Comparison of ENCODE assay signal across 1 cellular context in genomic region chr3:69725994-69726571, GRCh38.
A peak's percentile ranks its signal among the peaks of the same experiment; 100 is the strongest.
TF ChIP-seq lines count a peak whose summit lies in the region.

No MANE protein-coding gene starts in this region.

TF ChIP-seq in K562, 482 proteins besides CTCF, POLR2A, EP300 and RAD21:
- no peak for TF ChIP-seq SMARCA5 (IDR thresholded peaks at IDR 0.05)
- no peak for TF ChIP-seq ZNF77 (CRISPR knock-in tag; IDR thresholded peaks at IDR 0.05)
- TF ChIP-seq BCL6 (CRISPR knock-in tag; IDR thresholded peaks at IDR 0.05) = no peak
- TF ChIP-seq CREB3 (tag; conservative IDR thresholded peaks at IDR 0.05; ENCODE audit: low read depth) = peak; percentile 69; the same call in 1 of the 2 replicates
- TF ChIP-seq C11orf30 (IDR thresholded peaks at IDR 0.05; ENCODE audit: low read depth) = no peak
- TF ChIP-seq THRA (IDR thresholded peaks at IDR 0.05) = no peak
- TF ChIP-seq ZBTB40 (IDR thresholded peaks at IDR 0.05) = peak; percentile 28; the same call in 1 of the 2 replicates
- no peak for TF ChIP-seq ZBTB40 (CRISPR knock-in tag; IDR thresholded peaks at IDR 0.05)
- TF ChIP-seq HSF4 (CRISPR knock-in tag; IDR thresholded peaks at IDR 0.05; ENCODE audit: borderline replicate concordance) = no peak
- TF ChIP-seq ZNF592 (IDR thresholded peaks at IDR 0.05) = peak; percentile 49; the same call in 1 of the 2 replicates
- TF ChIP-seq ETS1 (conservative IDR thresholded peaks at IDR 0.05; ENCODE audit: control insufficient read depth, low read depth, low read length) = no peak
- no peak for TF ChIP-seq STAG1 (CRISPR knock-in tag; IDR thresholded peaks at IDR 0.05; ENCODE audit: borderline replicate concordance)
- no peak for TF ChIP-seq NR4A1 (CRISPR knock-in tag; IDR thresholded peaks at IDR 0.05)
- TF ChIP-seq NR4A1 (tag; IDR thresholded peaks at IDR 0.05) = 0 out of 2 replicates have a peak, but pooled peaks have one; percentile 51
- TF ChIP-seq HMBOX1 (IDR thresholded peaks at IDR 0.05) = 0 out of 2 replicates have a peak, but pooled peaks have one; percentile 14
- TF ChIP-seq MLX (CRISPR knock-in tag; conservative IDR thresholded peaks at IDR 0.05) = no peak
- TF ChIP-seq E2F1 (CRISPR knock-in tag; IDR thresholded peaks at IDR 0.05) = no peak
- TF ChIP-seq DLX4 (CRISPR knock-in tag; IDR thresholded peaks at IDR 0.05) = no peak
- no peak for TF ChIP-seq NR2C2 (CRISPR knock-in tag; IDR thresholded peaks at IDR 0.05)
- 0 out of 2 replicates have a peak, but pooled peaks have one; percentile 21 for TF ChIP-seq NR2C2 (tag; IDR thresholded peaks at IDR 0.05)
- no peak for TF ChIP-seq BACH1 (tag; IDR thresholded peaks at IDR 0.05)
- no peak for TF ChIP-seq ZNF639 (CRISPR knock-in tag; conservative IDR thresholded peaks at IDR 0.05 in 1 of 2, IDR thresholded peaks at IDR 0.05 in 1 of 2)
- TF ChIP-seq EHMT2 (IDR thresholded peaks at IDR 0.05) = peak; percentile 47; the same call in 1 of the 2 replicates
- no peak for TF ChIP-seq ELK1 (CRISPR knock-in tag; IDR thresholded peaks at IDR 0.05)
- no peak for TF ChIP-seq HNRNPL (IDR thresholded peaks at IDR 0.05; ENCODE audit: low read depth, low read length)
- no peak for TF ChIP-seq ZNF766 (CRISPR knock-in tag; conservative IDR thresholded peaks at IDR 0.05)
TF ChIP-seq in K562: peak in this region for 7.
